8 cellular contexts compared by ENCODE assay signal in the genomic region with DNA sequence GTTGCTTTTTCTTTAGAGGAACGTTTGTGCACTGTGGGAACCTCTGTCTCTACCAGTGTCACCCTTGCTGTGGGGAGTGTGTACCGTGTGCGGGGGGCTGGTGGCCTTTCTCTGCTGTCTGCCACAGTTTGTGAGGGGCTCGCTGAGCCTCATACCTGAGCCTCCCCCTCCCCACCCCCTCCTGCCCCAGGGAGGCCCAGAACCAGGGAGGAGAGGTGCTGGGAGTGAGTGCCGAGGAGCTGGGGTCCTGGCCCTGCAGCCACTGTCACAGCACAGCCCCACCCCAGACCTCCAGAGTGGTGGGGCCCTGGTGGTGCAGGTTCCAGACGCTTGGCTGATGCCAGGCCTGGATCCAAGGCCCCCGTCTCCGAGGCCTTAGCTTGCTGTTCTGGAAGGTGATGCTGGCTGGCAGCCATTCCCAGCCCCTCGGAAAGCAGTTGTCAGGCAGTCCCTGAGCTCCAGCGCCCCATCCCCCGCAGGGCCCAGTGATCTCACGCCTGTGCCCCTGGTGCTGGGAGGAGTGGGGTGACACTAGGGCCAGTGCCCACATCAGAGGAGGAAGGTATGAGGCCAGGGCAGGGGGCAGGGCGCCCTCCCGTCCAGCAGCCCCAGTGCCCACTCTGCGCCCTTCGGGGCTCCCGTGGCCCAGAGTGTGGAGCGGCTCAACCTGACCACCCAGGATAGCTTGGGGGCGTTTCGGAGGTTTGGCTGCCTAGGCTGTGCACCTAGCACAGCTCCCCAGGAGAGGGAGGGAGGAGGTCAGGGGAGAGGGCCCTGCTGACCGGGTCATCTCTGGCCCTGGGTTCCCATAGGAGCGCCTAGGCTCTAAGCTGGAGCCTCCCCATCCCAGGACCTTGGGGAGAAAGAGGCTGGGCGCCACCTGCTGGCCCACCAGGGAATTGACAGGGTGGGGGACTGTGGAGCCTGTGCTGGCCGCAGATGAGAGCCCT. TPM values are rescaled to one million over a fixed set of nuclear protein-coding genes. Genes with fewer than 3 reads are reported as not detected.
DNase-seq lines count a peak whose midpoint lies in the region; ATAC-seq and TF ChIP-seq lines count a peak whose summit lies in the region.

No MANE protein-coding gene starts in this region.

- peak; percentile 69 for DNase-seq in activated CD4-positive, alpha-beta T cell treated with anti-CD3 and anti-CD28 coated beads for 36 hours
- no peak for DNase-seq in activated CD4-positive, alpha-beta T cell treated with anti-CD3 and anti-CD28 coated beads for 1 hour
- DNase-seq in RWPE1 (ENCODE audit: low spot score) (no peak), astrocyte of the spinal cord (ENCODE audit: low read depth, low spot score) (no peak), kidney epithelial cell (ENCODE audit: low read depth) (no peak), GM19238 (ENCODE audit: insufficient read length, low spot score) (no peak)
- DNase-seq in stimulated activated CD8-positive, alpha-beta memory T cell treated with anti-CD3 and anti-CD28 coated beads, Interleukin-4, amount 100 ng/mL, for 48 hours = peak; percentile 75

- no peaks in the 10 kb centered on the region for H3K27me3 Mint-ChIP-seq in activated CD4-positive, alpha-beta T cell treated with anti-CD3 and anti-CD28 coated beads for 36 hours

- H3K4me1 Mint-ChIP-seq in activated CD4-positive, alpha-beta T cell treated with anti-CD3 and anti-CD28 coated beads for 36 hours = peaks cover 26% of the 10 kb centered on the region

- H3K36me3 Mint-ChIP-seq in activated CD4-positive, alpha-beta T cell treated with anti-CD3 and anti-CD28 coated beads for 36 hours (ENCODE audit: low read depth) = no peaks in the 10 kb centered on the region

- H3K36me3 ChIP-seq in kidney epithelial cell (ENCODE audit: control insufficient read depth, insufficient read depth, low read length) = no peaks in the 10 kb centered on the region

- in situ Hi-C loops in astrocyte of the spinal cord (cut with HindIII; ENCODE audit: low sequenced_read_pairs) = no loop called here

- H3K9me3 Mint-ChIP-seq in activated CD4-positive, alpha-beta T cell treated with anti-CD3 and anti-CD28 coated beads for 36 hours (ENCODE audit: low read depth) = no peaks in the 10 kb centered on the region

- H3K4me3 ChIP-seq in astrocyte of the spinal cord (ENCODE audit: low read depth, low read length) (no peak overlapping the region), kidney epithelial cell (ENCODE audit: low read depth, low read length) (no peak overlapping the region)

- no peak overlapping the region for H3K4me3 Mint-ChIP-seq in activated CD4-positive, alpha-beta T cell treated with anti-CD3 and anti-CD28 coated beads for 36 hours

- ATAC-seq in activated CD4-positive, alpha-beta T cell treated with anti-CD3 and anti-CD28 coated beads for 36 hours = peak; percentile 42
- ATAC-seq in GM18907 (IDR thresholded peaks at IDR 0.05; ENCODE audit: unreplicated experiment) = no peak

- CTCF ChIA-PET in activated CD4-positive, alpha-beta T cell treated with anti-CD3 and anti-CD28 coated beads for 36 hours (lab: Charles Lee) = interaction anchor here (0.6 to 3.7 kb wide), 16 partner anchors 9 to 525 kb away, joined by 3 to 22 read pairs (median 4); partner anchors contain the start of gene NPPC
- CTCF ChIA-PET in RWPE1 (lab: Yijun Ruan, JAX) = interaction anchor here (0.7 to 1.6 kb wide), 2 partner anchors 349 to 400 kb away, joined by 3 to 7 read pairs; no protein-coding TSS in a partner anchor

- H3K27ac ChIP-seq in RWPE1 = no peak overlapping the region

- peak; percentile 84 for TF ChIP-seq CTCF in RWPE1 (conservative IDR thresholded peaks at IDR 0.05; ENCODE audit: low read depth)
- peak; percentile 43 for TF ChIP-seq CTCF in astrocyte of the spinal cord (IDR thresholded peaks at IDR 0.05; ENCODE audit: low read depth, low read length)
- TF ChIP-seq CTCF in kidney epithelial cell (IDR thresholded peaks at IDR 0.05; ENCODE audit: insufficient read depth, low read length, poor library complexity, severe bottlenecking) = peak; percentile 31

- no peak overlapping the region for H3K27ac Mint-ChIP-seq in activated CD4-positive, alpha-beta T cell treated with anti-CD3 and anti-CD28 coated beads for 36 hours

- no peaks in the 10 kb centered on the region for H3K27me3 ChIP-seq in kidney epithelial cell (ENCODE audit: control insufficient read depth, insufficient read depth, low read length)

- POLR2A ChIA-PET in activated CD4-positive, alpha-beta T cell treated with anti-CD3 and anti-CD28 coated beads for 36 hours (lab: Charles Lee) = no interaction called here
- POLR2A ChIA-PET in RWPE1 (lab: Yijun Ruan, JAX; ENCODE audit: low non-redundant PET) = no interaction called here

- intact Hi-C loops in activated CD4-positive, alpha-beta T cell treated with anti-CD3 and anti-CD28 coated beads for 36 hours (cut with DNase I, micrococcal nuclease) = loop anchor here (2.0 to 10.0 kb wide), 4 partner anchors 33 to 419 kb away; no protein-coding TSS in a partner anchor

RNA-seq across cellular contexts. Expression of gene ALPP, which starts 53.0 kb away (rescaled TPM):
- total RNA-seq in activated CD4-positive, alpha-beta T cell treated with anti-CD3 and anti-CD28 coated beads for 36 hours = not detected
- total RNA-seq in kidney epithelial cell = not detected in 2 replicates

Comparison
In these comparisons a context has a peak if more than half of its experiments do, and no peak if none do; other contexts are left out.
1. DNase-seq: peak in activated CD4-positive, alpha-beta T cell treated with anti-CD3 and anti-CD28 coated beads for 36 hours (single experiment) and stimulated activated CD8-positive, alpha-beta memory T cell treated with anti-CD3 and anti-CD28 coated beads, Interleukin-4, amount 100 ng/mL, for 48 hours (single experiment); none in activated CD4-positive, alpha-beta T cell treated with anti-CD3 and anti-CD28 coated beads for 1 hour (single experiment), RWPE1 (single experiment), astrocyte of the spinal cord (single experiment), kidney epithelial cell (single experiment) and GM19238 (single experiment).
2. CTCF ChIP-seq: peak in every context shown above with its lines; median percentile 84 in RWPE1; 43 in astrocyte of the spinal cord; 31 in kidney epithelial cell.